Comparison of ENCODE assay signal across 8 cellular contexts in the genomic region with DNA sequence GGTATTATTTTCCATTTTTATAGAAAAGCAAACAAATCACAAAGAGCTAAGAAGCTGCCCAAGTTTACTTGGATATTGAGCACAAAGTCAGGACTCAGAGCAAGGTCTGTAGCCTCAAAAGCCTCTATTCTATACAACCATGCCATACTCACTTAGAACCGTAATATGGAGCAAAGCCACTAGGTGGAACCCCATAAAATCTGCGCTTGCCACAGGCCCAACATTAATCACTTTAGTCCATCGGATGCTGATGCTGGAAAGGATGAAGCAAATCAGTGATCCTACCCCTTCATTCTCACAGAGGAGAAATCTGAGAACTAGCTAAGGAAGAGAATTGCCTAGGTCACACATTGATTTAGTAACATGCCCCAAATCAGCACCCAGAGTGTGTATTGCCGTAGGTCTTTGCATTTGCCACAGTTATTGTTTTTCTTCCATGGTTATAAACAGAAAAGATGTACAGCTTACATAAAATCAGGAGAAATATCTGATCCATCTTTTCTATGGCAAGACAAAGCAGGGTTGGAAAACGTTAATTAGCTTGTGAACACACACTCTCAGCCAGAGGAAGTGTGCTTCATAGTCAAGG.
DNase-seq lines count a peak whose midpoint lies in the region; ATAC-seq lines count a peak whose summit lies in the region.

No MANE protein-coding gene starts in this region.

- no peak for DNase-seq in activated CD4-positive, CD25-positive, alpha-beta regulatory T cell (lab: John Stamatoyannopoulos, UW)
- DNase-seq in HK-2 (ENCODE audit: unreplicated experiment) (peak; percentile 1), T-helper 22 cell (ENCODE audit: low read depth) (peak; percentile 2), fibroblast of gingiva (ENCODE audit: low read depth) (peak; percentile 34), retina (peak; percentile 39)
- DNase-seq in activated CD8-positive, alpha-beta memory T cell treated with anti-CD3 and anti-CD28 coated beads, Interleukin-2, amount 50 U/mL, for 4 hours: no peak

- peak; percentile 56 to 66 for ATAC-seq in activated CD4-positive, CD25-positive, alpha-beta regulatory T cell treated with anti-CD3 and anti-CD28 coated beads, Interleukin-2, amount 50 U/mL, for 24 hours
- ATAC-seq in GM21360 (IDR thresholded peaks at IDR 0.05; ENCODE audit: unreplicated experiment): peak; percentile 97

Comparison
In these comparisons a context has a peak if more than half of its experiments do, and no peak if none do; other contexts are left out.
1. DNase-seq: peak in HK-2 (single experiment), T-helper 22 cell (single experiment), fibroblast of gingiva (single experiment) and retina (single experiment); none in activated CD4-positive, CD25-positive, alpha-beta regulatory T cell (0 of 4) and activated CD8-positive, alpha-beta memory T cell treated with anti-CD3 and anti-CD28 coated beads, Interleukin-2, amount 50 U/mL, for 4 hours (single experiment).